In the genomic region with DNA sequence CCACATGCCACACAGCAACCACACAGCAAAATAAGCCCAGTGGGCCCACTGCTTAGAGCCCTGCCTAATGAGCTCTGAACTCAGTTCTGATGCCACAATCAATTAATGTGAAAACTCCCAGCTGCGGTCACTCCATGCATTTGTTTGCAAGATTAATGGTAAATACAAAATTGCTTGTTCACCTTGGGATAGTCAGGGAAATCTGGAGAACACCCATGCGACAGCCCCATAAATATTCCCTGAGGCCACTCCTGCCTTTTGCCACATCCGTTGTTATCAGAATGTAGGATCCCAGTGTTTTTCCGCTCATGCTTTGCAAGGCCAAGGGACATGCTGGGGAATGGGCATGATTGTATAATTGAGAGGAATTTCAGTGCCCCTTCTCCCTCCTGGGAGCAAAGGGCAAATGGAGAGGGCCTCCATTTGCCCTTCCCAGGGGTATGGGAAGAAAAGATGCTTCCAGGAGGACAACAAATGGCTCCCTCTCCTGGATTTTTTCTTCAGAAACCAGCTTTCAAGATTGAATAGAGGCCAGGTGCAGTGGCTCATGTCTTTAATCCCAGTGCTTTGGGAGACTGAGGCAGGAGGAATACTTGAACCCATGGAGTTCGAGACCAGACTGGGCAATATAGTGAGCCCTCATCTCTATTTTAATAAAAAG, we compare ENCODE assay signal across 24 cellular contexts. TPM values are rescaled to one million over a fixed set of nuclear protein-coding genes. Genes with fewer than 3 reads are reported as not detected.
DNase-seq lines count a peak whose midpoint lies in the region; ATAC-seq and TF ChIP-seq lines count a peak whose summit lies in the region.
"Had no signal": no experiment of that assay in that cellular context is flagged by ENCODE, and none has a peak within 500 bp of the region (broad histone marks: within the 10 kb centered on the region; RNA-seq: fewer than 3 reads in every experiment).

No MANE protein-coding gene starts in this region.

- H3K4me1 ChIP-seq in adipocyte (ENCODE audit: control insufficient read depth, insufficient read depth, low read length) (peaks cover 32% of the 10 kb centered on the region), neural progenitor cell (no peaks in the 10 kb centered on the region), upper lobe of left lung (no peaks in the 10 kb centered on the region)
- H3K4me1 ChIP-seq: SJSA1 had no signal

- H3K27me3 ChIP-seq in adipocyte (replicated peaks; ENCODE audit: control insufficient read depth, insufficient read depth, low read length) (no peaks in the 10 kb centered on the region), neural progenitor cell (no peaks in the 10 kb centered on the region), upper lobe of left lung (no peaks in the 10 kb centered on the region)
- H3K27me3 ChIP-seq: SJSA1 had no signal

- H3K9me3 ChIP-seq in adipocyte (ENCODE audit: control insufficient read depth, low read length), result peaks cover 8% of the 10 kb centered on the region
- no peaks in the 10 kb centered on the region for H3K9me3 ChIP-seq in neural progenitor cell (ENCODE audit: low read depth)
- H3K9me3 ChIP-seq in upper lobe of left lung, result peaks cover 0 to 20% (median 12%) of the 10 kb centered on the region in 4 donors
- H3K9me3 ChIP-seq: SJSA1 had no signal

- no peak overlapping the region for H3K4me3 ChIP-seq in adipocyte (ENCODE audit: low read length)
- no peak overlapping the region for H3K4me3 ChIP-seq in neural progenitor cell
- H3K4me3 ChIP-seq in upper lobe of left lung, result no peak overlapping the region
- H3K4me3 ChIP-seq: BLaER1 treated with 17β-estradiol and CSF1 and Interleukin-3, amounts not matched to agents 10 nM and 100 nM; K562; PC-9; SJSA1 had no signal

- no peaks in the 10 kb centered on the region for H4K20me1 ChIP-seq in neural progenitor cell (ENCODE audit: low read depth)

- WGBS in upper lobe of left lung, 2 donors, result 79 to 91% methylated on average over 5 of the region's 5 CpGs

- ATAC-seq in HG02840 (IDR thresholded peaks at IDR 0.05; ENCODE audit: low FRiP score, unreplicated experiment), result no peak
- ATAC-seq in upper lobe of left lung (ENCODE audit: low FRiP score in 2 of 2), result no peak
- ATAC-seq: K562 had no signal

- DNase-seq in Daoy (ENCODE audit: low read depth), result peak; percentile 30
- DNase-seq in adipocyte (ENCODE audit: low read depth), result peak; percentile 63
- DNase-seq in neural progenitor cell (ENCODE audit: low spot score), result no peak
- no peak for DNase-seq in NCI-H187 (lab: John Stamatoyannopoulos, UW)
- DNase-seq in upper lobe of left lung, result no peak
- DNase-seq: CD4-positive, alpha-beta T cell; DMS53; Kasumi-1; MV-4-11; NCI-H1105; NCI-H1436 treated with DMSO at 0.1 percent for 48 hours; NCI-H1930; NCI-H2107; NCI-H524 treated with DMSO at 0.1 percent for 48 hours; NCI-H774; PC-9; Right ventricle myocardium superior; RPMI8226 had no signal

- TF ChIP-seq EP300 in Ishikawa (IDR thresholded peaks at IDR 0.05; ENCODE audit: borderline replicate concordance) (no peak), upper lobe of left lung (IDR thresholded peaks at IDR 0.05) (no peak)

- H3K27ac Mint-ChIP-seq in neural progenitor cell, result no peak overlapping the region
- H3K27ac Mint-ChIP-seq: CD4-positive, alpha-beta T cell had no signal

- H3K27ac ChIP-seq in neural progenitor cell (no peak overlapping the region), upper lobe of left lung (no peak overlapping the region)
- H3K27ac ChIP-seq: BLaER1 treated with 17β-estradiol and CSF1 and Interleukin-3, amounts not matched to agents 10 nM and 100 nM; PC-9; SJSA1 had no signal

- no peaks in the 10 kb centered on the region for H3K36me3 Mint-ChIP-seq in neural progenitor cell

- H3K9me3 Mint-ChIP-seq in neural progenitor cell, result peaks cover 7% of the 10 kb centered on the region

- no peaks in the 10 kb centered on the region for H3F3A ChIP-seq in neural progenitor cell (ENCODE audit: low read depth)

- H3K4me2 ChIP-seq in neural progenitor cell, result no peak overlapping the region
- H3K4me2 ChIP-seq: PC-9 had no signal

- no peaks in the 10 kb centered on the region for H3K27me3 Mint-ChIP-seq in neural progenitor cell (ENCODE audit: insufficient read depth, low read depth)

- H3K79me2 ChIP-seq in neural progenitor cell (ENCODE audit: low read depth), result no peaks in the 10 kb centered on the region

- H3K9ac ChIP-seq in adipocyte (ENCODE audit: low read length), result no peak overlapping the region
- H3K9ac ChIP-seq in neural progenitor cell, result no peak overlapping the region
- H3K9ac ChIP-seq: BLaER1 treated with 17β-estradiol and CSF1 and Interleukin-3, amounts not matched to agents 10 nM and 100 nM had no signal

- no peak overlapping the region for H2AFZ ChIP-seq in neural progenitor cell (replicated peaks)
- H2AFZ ChIP-seq: PC-9 had no signal

- H3K36me3 ChIP-seq in adipocyte (ENCODE audit: control insufficient read depth, insufficient read depth, low read length, severe bottlenecking), result no peaks in the 10 kb centered on the region
- no peaks in the 10 kb centered on the region for H3K36me3 ChIP-seq in neural progenitor cell
- H3K36me3 ChIP-seq in upper lobe of left lung, result no peaks in the 10 kb centered on the region
- H3K36me3 ChIP-seq: BLaER1 treated with 17β-estradiol and CSF1 and Interleukin-3, amounts not matched to agents 10 nM and 100 nM; SJSA1 had no signal

- peak; percentile 9; the same call in 1 of the 2 replicates for TF ChIP-seq RAD21 in Ishikawa (IDR thresholded peaks at IDR 0.05; ENCODE audit: low read depth)

- no peaks in the 10 kb centered on the region for H3K4me1 Mint-ChIP-seq in neural progenitor cell

- H3K4me3 Mint-ChIP-seq in neural progenitor cell, result no peak overlapping the region
- H3K4me3 Mint-ChIP-seq: CD4-positive, alpha-beta T cell had no signal

- no peak for TF ChIP-seq POLR2A in upper lobe of left lung (IDR thresholded peaks at IDR 0.05)

- peak; percentile 26 for TF ChIP-seq CTCF in neural progenitor cell (IDR thresholded peaks at IDR 0.05)
- no peak for TF ChIP-seq CTCF in upper lobe of left lung (IDR thresholded peaks at IDR 0.05)

TF ChIP-seq in Ishikawa, 13 proteins besides CTCF, POLR2A, EP300 and RAD21:
- no peak for TF ChIP-seq TEAD4 (IDR thresholded peaks at IDR 0.05)
- TF ChIP-seq FOXM1 (IDR thresholded peaks at IDR 0.05; ENCODE audit: borderline replicate concordance, low read depth), result no peak
- TF ChIP-seq ZBTB7A (IDR thresholded peaks at IDR 0.05; ENCODE audit: low read depth), result no peak
- TF ChIP-seq, protein P1, sequence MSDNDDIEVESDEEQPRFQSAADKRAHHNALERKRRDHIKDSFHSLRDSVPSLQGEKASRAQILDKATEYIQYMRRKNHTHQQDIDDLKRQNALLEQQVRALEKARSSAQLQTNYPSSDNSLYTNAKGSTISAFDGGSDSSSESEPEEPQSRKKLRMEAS (IDR thresholded peaks at IDR 0.05), result no peak
- TF ChIP-seq YY1 (IDR thresholded peaks at IDR 0.05; ENCODE audit: low read depth), result no peak
- TF ChIP-seq NFIC (IDR thresholded peaks at IDR 0.05), result no peak
- TF ChIP-seq TAF1 (IDR thresholded peaks at IDR 0.05; ENCODE audit: low read depth), result no peak
- TF ChIP-seq, protein P2, sequence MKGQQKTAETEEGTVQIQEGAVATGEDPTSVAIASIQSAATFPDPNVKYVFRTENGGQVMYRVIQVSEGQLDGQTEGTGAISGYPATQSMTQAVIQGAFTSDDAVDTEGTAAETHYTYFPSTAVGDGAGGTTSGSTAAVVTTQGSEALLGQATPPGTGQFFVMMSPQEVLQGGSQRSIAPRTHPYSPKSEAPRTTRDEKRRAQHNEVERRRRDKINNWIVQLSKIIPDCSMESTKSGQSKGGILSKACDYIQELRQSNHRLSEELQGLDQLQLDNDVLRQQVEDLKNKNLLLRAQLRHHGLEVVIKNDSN (IDR thresholded peaks at IDR 0.05), result no peak
- TF ChIP-seq, protein P3, sequence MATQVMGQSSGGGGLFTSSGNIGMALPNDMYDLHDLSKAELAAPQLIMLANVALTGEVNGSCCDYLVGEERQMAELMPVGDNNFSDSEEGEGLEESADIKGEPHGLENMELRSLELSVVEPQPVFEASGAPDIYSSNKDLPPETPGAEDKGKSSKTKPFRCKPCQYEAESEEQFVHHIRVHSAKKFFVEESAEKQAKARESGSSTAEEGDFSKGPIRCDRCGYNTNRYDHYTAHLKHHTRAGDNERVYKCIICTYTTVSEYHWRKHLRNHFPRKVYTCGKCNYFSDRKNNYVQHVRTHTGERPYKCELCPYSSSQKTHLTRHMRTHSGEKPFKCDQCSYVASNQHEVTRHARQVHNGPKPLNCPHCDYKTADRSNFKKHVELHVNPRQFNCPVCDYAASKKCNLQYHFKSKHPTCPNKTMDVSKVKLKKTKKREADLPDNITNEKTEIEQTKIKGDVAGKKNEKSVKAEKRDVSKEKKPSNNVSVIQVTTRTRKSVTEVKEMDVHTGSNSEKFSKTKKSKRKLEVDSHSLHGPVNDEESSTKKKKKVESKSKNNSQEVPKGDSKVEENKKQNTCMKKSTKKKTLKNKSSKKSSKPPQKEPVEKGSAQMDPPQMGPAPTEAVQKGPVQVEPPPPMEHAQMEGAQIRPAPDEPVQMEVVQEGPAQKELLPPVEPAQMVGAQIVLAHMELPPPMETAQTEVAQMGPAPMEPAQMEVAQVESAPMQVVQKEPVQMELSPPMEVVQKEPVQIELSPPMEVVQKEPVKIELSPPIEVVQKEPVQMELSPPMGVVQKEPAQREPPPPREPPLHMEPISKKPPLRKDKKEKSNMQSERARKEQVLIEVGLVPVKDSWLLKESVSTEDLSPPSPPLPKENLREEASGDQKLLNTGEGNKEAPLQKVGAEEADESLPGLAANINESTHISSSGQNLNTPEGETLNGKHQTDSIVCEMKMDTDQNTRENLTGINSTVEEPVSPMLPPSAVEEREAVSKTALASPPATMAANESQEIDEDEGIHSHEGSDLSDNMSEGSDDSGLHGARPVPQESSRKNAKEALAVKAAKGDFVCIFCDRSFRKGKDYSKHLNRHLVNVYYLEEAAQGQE (IDR thresholded peaks at IDR 0.05; ENCODE audit: low read depth), result no peak
- TF ChIP-seq CREB1 (IDR thresholded peaks at IDR 0.05; ENCODE audit: low read depth), result no peak
- no peak for TF ChIP-seq EGR1 (IDR thresholded peaks at IDR 0.05)
- TF ChIP-seq CEBPB (IDR thresholded peaks at IDR 0.05), result no peak
- TF ChIP-seq TCF12 (IDR thresholded peaks at IDR 0.05; ENCODE audit: low read depth), result no peak

RNA-seq across cellular contexts. Expression of a gene that starts 30.8 kb away (rescaled TPM):
- total RNA-seq in Daoy (2014; rRNA removed; shearing (Covaris generic)), result 0.51 and 0.89 TPM in 2 replicates
- 0.09 TPM in 1 of 2 replicates, not detected in the other for total RNA-seq in neural progenitor cell (ENCODE audit: low replicate concordance)
- 10 to 100 TPM in 4 of 6 donors, 1 to 10 TPM in 2; 7.8 to 40.9 (median 19.9) TPM for total RNA-seq in upper lobe of left lung
- total RNA-seq: CD4-positive, alpha-beta T cell; HT-29; PC-9; SJSA1 had no signal

Comparison
In these comparisons a context has a peak if more than half of its experiments do, and no peak if none do; other contexts are left out.
1. DNase-seq: peak in Daoy (single experiment) and adipocyte (single experiment); none in neural progenitor cell (single experiment), NCI-H187 (0 of 2) and upper lobe of left lung (0 of 2).